25 cellular contexts compared by ENCODE assay signal in the genomic region with DNA sequence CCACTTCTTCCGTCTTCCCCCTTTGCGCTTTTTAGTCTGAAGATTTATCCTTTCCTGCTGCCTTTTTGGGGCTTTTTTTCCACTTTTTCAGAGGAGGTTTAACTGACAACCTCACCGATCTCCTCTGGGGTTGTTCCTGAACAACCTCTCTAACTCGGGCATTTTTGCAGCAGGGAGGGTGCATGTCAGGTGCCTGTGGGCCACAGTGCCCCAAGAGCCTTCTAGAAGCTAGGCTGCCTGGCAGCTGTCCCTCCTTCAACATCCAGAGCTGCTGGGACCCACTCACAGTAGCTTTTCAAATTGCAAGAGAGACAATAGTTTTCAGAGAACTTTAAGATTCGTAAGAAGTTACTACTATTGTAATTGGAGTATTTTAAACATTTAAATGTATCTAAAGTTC.
"Had no signal": no experiment of that assay in that cellular context is flagged by ENCODE, and none has a peak within 500 bp of the region (broad histone marks: within the 10 kb centered on the region; RNA-seq: fewer than 3 reads in every experiment).

No MANE protein-coding gene starts in this region.

- H3K36me3 Mint-ChIP-seq: naive thymus-derived CD8-positive, alpha-beta T cell; stimulated activated naive B cell treated with anti-CD40 and anti-IgM and Interleukin-4, amounts not matched to agents 10 μg/mL and 1 μg/mL and 100 μg/mL, for 72 hours had no signal

- H3K36me3 ChIP-seq: colonic mucosa, esophagus muscularis mucosa, gastroesophageal sphincter, heart left ventricle, left lung, pancreas, spleen, thoracic aorta, tibial nerve, upper lobe of right lung, uterus had no signal

- H3K4me1 Mint-ChIP-seq: endodermal cell; naive thymus-derived CD8-positive, alpha-beta T cell; stimulated activated naive B cell treated with anti-CD40 and anti-IgM and Interleukin-4, amounts not matched to agents 10 μg/mL and 1 μg/mL and 100 μg/mL, for 72 hours had no signal

- H3K4me3 ChIP-seq: colonic mucosa, esophagus muscularis mucosa, gastroesophageal sphincter, heart left ventricle, left lung, pancreas, skin epidermis, spleen, thoracic aorta, tibial nerve, upper lobe of right lung, uterus had no signal

- H3K27ac Mint-ChIP-seq: dendritic cell treated with granulocyte-macrophage colony-stimulating factor and Interleukin-4, amounts not matched to agents 40 ng/mL and 50 ng/mL, for 4 days; endodermal cell; naive thymus-derived CD8-positive, alpha-beta T cell; stimulated activated naive B cell treated with anti-CD40 and anti-IgM and Interleukin-4, amounts not matched to agents 10 μg/mL and 1 μg/mL and 100 μg/mL, for 72 hours; stimulated activated naive CD8-positive, alpha-beta T cell treated with anti-CD3 and anti-CD28 coated beads, Interleukin-15, Interleukin-2, amounts not matched to agents 100 ng/mL and 50 ng/mL, for 24 hours had no signal

- H3K4me3 Mint-ChIP-seq: dendritic cell treated with granulocyte-macrophage colony-stimulating factor and Interleukin-4, amounts not matched to agents 40 ng/mL and 50 ng/mL, for 4 days; endodermal cell; naive thymus-derived CD8-positive, alpha-beta T cell; stimulated activated naive B cell treated with anti-CD40 and anti-IgM and Interleukin-4, amounts not matched to agents 10 μg/mL and 1 μg/mL and 100 μg/mL, for 72 hours; stimulated activated naive CD8-positive, alpha-beta T cell treated with anti-CD3 and anti-CD28 coated beads, Interleukin-15, Interleukin-2, amounts not matched to agents 100 ng/mL and 50 ng/mL, for 24 hours had no signal

- H3K9me3 ChIP-seq: colonic mucosa, esophagus muscularis mucosa, gastroesophageal sphincter, heart left ventricle, left lung, pancreas, thoracic aorta, tibial nerve, upper lobe of right lung, uterus had no signal

- H3K27me3 Mint-ChIP-seq: dendritic cell treated with granulocyte-macrophage colony-stimulating factor and Interleukin-4, amounts not matched to agents 40 ng/mL and 50 ng/mL, for 4 days; naive thymus-derived CD8-positive, alpha-beta T cell; stimulated activated naive B cell treated with anti-CD40 and anti-IgM and Interleukin-4, amounts not matched to agents 10 μg/mL and 1 μg/mL and 100 μg/mL, for 72 hours; stimulated activated naive CD8-positive, alpha-beta T cell treated with anti-CD3 and anti-CD28 coated beads, Interleukin-15, Interleukin-2, amounts not matched to agents 100 ng/mL and 50 ng/mL, for 24 hours had no signal

- H3K27ac ChIP-seq: colonic mucosa, epithelial cell of prostate, esophagus muscularis mucosa, foreskin keratinocyte, gastroesophageal sphincter, heart left ventricle, left lung, pancreas, skin epidermis, spleen, thoracic aorta, tibial nerve, upper lobe of right lung, uterus had no signal

- DNase-seq: colonic mucosa; effector CD8-positive, alpha-beta T cell; endodermal cell; foreskin keratinocyte; hippocampal formation; left lung; mesendoderm; midbrain; naive thymus-derived CD8-positive, alpha-beta T cell; pancreas; retina; spleen; stimulated activated CD4-positive, alpha-beta T cell treated with anti-CD3 and anti-CD28 coated beads, Interleukin-4, amount 100 ng/mL, for 4 hours; stimulated activated naive B cell treated with anti-CD40 and anti-IgM and Interleukin-4, amounts not matched to agents 10 μg/mL and 1 μg/mL and 100 μg/mL, for 72 hours; upper lobe of right lung; uterus had no signal

- H3K4me1 ChIP-seq: colonic mucosa, esophagus muscularis mucosa, foreskin keratinocyte, gastroesophageal sphincter, heart left ventricle, left lung, pancreas, spleen, tibial nerve, upper lobe of right lung, uterus had no signal

- H3K27me3 ChIP-seq: colonic mucosa, esophagus muscularis mucosa, foreskin keratinocyte, gastroesophageal sphincter, heart left ventricle, left lung, pancreas, spleen, tibial nerve, upper lobe of right lung, uterus had no signal

- H3K9me3 Mint-ChIP-seq: endodermal cell had no signal

- ATAC-seq: foreskin keratinocyte; gastroesophageal sphincter; heart left ventricle; left lung; naive thymus-derived CD8-positive, alpha-beta T cell; pancreas; stimulated activated naive B cell treated with anti-CD40 and anti-IgM and Interleukin-4, amounts not matched to agents 10 μg/mL and 1 μg/mL and 100 μg/mL, for 72 hours; upper lobe of right lung had no signal
